Comparison of ENCODE assay signal across 13 cellular contexts in genomic region chr1:6066680-6067079, GRCh38. TPM values are rescaled to one million over a fixed set of nuclear protein-coding genes. Genes with fewer than 3 reads are reported as not detected.
DNase-seq lines count a peak whose midpoint lies in the region; ATAC-seq and TF ChIP-seq lines count a peak whose summit lies in the region.
"Had no signal": no experiment of that assay in that cellular context is flagged by ENCODE, and none has a peak within 500 bp of the region (broad histone marks: within the 10 kb centered on the region; RNA-seq: fewer than 3 reads in every experiment).

No MANE protein-coding gene starts in this region.

- no peak for ATAC-seq in activated T-cell treated with anti-CD3 and anti-CD28 coated beads, Interleukin-2, amount 50 U/mL, for 72 hours (replicated peaks in 1 of 2)
- no peak for ATAC-seq in activated T-cell treated with anti-CD3 and anti-CD28 coated beads, Interleukin-2, amount 50 U/mL, for 4 hours
- no peak for ATAC-seq in activated T-helper 17 cell treated with anti-CD3 and anti-CD28 coated beads, Interleukin-2, amount 50 U/mL, for 72 hours (replicated peaks)
- ATAC-seq in effector memory CD8-positive, alpha-beta T cell (replicated peaks) = no peak
- no peak for ATAC-seq in stimulated activated naive B cell treated with anti-CD40 and anti-IgM and Interleukin-4, amounts not matched to agents 10 μg/mL and 1 μg/mL and 100 μg/mL, for 72 hours (replicated peaks)

- no peak for DNase-seq in activated T-cell treated with anti-CD3 and anti-CD28 coated beads, Interleukin-2, amount 50 U/mL, for 72 hours
- no peak for DNase-seq in activated T-cell treated with anti-CD3 and anti-CD28 coated beads, Interleukin-2, amount 50 U/mL, for 4 hours
- DNase-seq in effector memory CD8-positive, alpha-beta T cell = no peak
- DNase-seq in stimulated activated naive B cell treated with anti-CD40 and anti-IgM and Interleukin-4, amounts not matched to agents 10 μg/mL and 1 μg/mL and 100 μg/mL, for 72 hours = no peak
- no peak for DNase-seq in NCI-H1092 (lab: John Stamatoyannopoulos, UW)
- DNase-seq in uterus = no peak
- DNase-seq: ACHN; AML-193; Caco-2; CD4-positive, alpha-beta T cell; H9 had no signal

- H3K9me3 Mint-ChIP-seq in activated T-cell treated with anti-CD3 and anti-CD28 coated beads, Interleukin-2, amount 50 U/mL, for 72 hours = no peaks in the 10 kb centered on the region
- no peaks in the 10 kb centered on the region for H3K9me3 Mint-ChIP-seq in activated T-cell treated with anti-CD3 and anti-CD28 coated beads, Interleukin-2, amount 50 U/mL, for 4 hours
- H3K9me3 Mint-ChIP-seq in activated T-helper 17 cell treated with anti-CD3 and anti-CD28 coated beads, Interleukin-2, amount 50 U/mL, for 72 hours = no peaks in the 10 kb centered on the region
- H3K9me3 Mint-ChIP-seq in effector memory CD8-positive, alpha-beta T cell = no peaks in the 10 kb centered on the region
- peaks cover 0 to 1% of the 10 kb centered on the region in 2 donors for H3K9me3 Mint-ChIP-seq in stimulated activated naive B cell treated with anti-CD40 and anti-IgM and Interleukin-4, amounts not matched to agents 10 μg/mL and 1 μg/mL and 100 μg/mL, for 72 hours
- H3K9me3 Mint-ChIP-seq: CD4-positive, alpha-beta T cell; H9 had no signal

- no peaks in the 10 kb centered on the region for H3K4me1 ChIP-seq in uterus
- H3K4me1 ChIP-seq: Caco-2 had no signal

- H3K36me3 Mint-ChIP-seq in activated T-cell treated with anti-CD3 and anti-CD28 coated beads, Interleukin-2, amount 50 U/mL, for 72 hours (ENCODE audit: insufficient read depth in 2 of 2) = peaks cover 3 to 7% of the 10 kb centered on the region in 2 donors
- peaks cover 13% of the 10 kb centered on the region for H3K36me3 Mint-ChIP-seq in activated T-cell treated with anti-CD3 and anti-CD28 coated beads, Interleukin-2, amount 50 U/mL, for 4 hours (ENCODE audit: insufficient read depth)
- peaks cover 83% of the 10 kb centered on the region for H3K36me3 Mint-ChIP-seq in activated T-helper 17 cell treated with anti-CD3 and anti-CD28 coated beads, Interleukin-2, amount 50 U/mL, for 72 hours (ENCODE audit: low read depth)
- peaks cover 27% of the 10 kb centered on the region for H3K36me3 Mint-ChIP-seq in effector memory CD8-positive, alpha-beta T cell (ENCODE audit: insufficient read depth)
- peaks cover 35 to 50% of the 10 kb centered on the region in 2 donors for H3K36me3 Mint-ChIP-seq in stimulated activated naive B cell treated with anti-CD40 and anti-IgM and Interleukin-4, amounts not matched to agents 10 μg/mL and 1 μg/mL and 100 μg/mL, for 72 hours

- H3K4me3 Mint-ChIP-seq in activated T-cell treated with anti-CD3 and anti-CD28 coated beads, Interleukin-2, amount 50 U/mL, for 72 hours = no peak overlapping the region
- no peak overlapping the region for H3K4me3 Mint-ChIP-seq in activated T-cell treated with anti-CD3 and anti-CD28 coated beads, Interleukin-2, amount 50 U/mL, for 4 hours
- H3K4me3 Mint-ChIP-seq in activated T-helper 17 cell treated with anti-CD3 and anti-CD28 coated beads, Interleukin-2, amount 50 U/mL, for 72 hours = no peak overlapping the region
- no peak overlapping the region for H3K4me3 Mint-ChIP-seq in effector memory CD8-positive, alpha-beta T cell
- H3K4me3 Mint-ChIP-seq in stimulated activated naive B cell treated with anti-CD40 and anti-IgM and Interleukin-4, amounts not matched to agents 10 μg/mL and 1 μg/mL and 100 μg/mL, for 72 hours = no peak overlapping the region
- H3K4me3 Mint-ChIP-seq: CD4-positive, alpha-beta T cell; H9 had no signal

- H3K27ac ChIP-seq in uterus = no peak overlapping the region
- H3K27ac ChIP-seq: C4-2B had no signal

- H3K27me3 ChIP-seq in uterus = no peaks in the 10 kb centered on the region

- peak overlapping the region; percentile 1 for H3K27ac Mint-ChIP-seq in activated T-cell treated with anti-CD3 and anti-CD28 coated beads, Interleukin-2, amount 50 U/mL, for 72 hours
- peak overlapping the region; percentile 25 for H3K27ac Mint-ChIP-seq in activated T-helper 17 cell treated with anti-CD3 and anti-CD28 coated beads, Interleukin-2, amount 50 U/mL, for 72 hours
- peak overlapping the region; percentile 39 to 61 for H3K27ac Mint-ChIP-seq in effector memory CD8-positive, alpha-beta T cell
- H3K27ac Mint-ChIP-seq in stimulated activated naive B cell treated with anti-CD40 and anti-IgM and Interleukin-4, amounts not matched to agents 10 μg/mL and 1 μg/mL and 100 μg/mL, for 72 hours = peak overlapping the region; percentile 14
- H3K27ac Mint-ChIP-seq: CD4-positive, alpha-beta T cell had no signal

- intact Hi-C loops in uterus (cut with DNase I; ENCODE audit: low total_unique reads) = no loop called here

- H3K4me1 Mint-ChIP-seq in activated T-cell treated with anti-CD3 and anti-CD28 coated beads, Interleukin-2, amount 50 U/mL, for 72 hours (ENCODE audit: low read depth) = no peaks in the 10 kb centered on the region
- peaks cover 4% of the 10 kb centered on the region for H3K4me1 Mint-ChIP-seq in activated T-cell treated with anti-CD3 and anti-CD28 coated beads, Interleukin-2, amount 50 U/mL, for 4 hours (ENCODE audit: low read depth)
- H3K4me1 Mint-ChIP-seq in activated T-helper 17 cell treated with anti-CD3 and anti-CD28 coated beads, Interleukin-2, amount 50 U/mL, for 72 hours = peaks cover 11% of the 10 kb centered on the region
- peaks cover 22% of the 10 kb centered on the region in 2 donors for H3K4me1 Mint-ChIP-seq in effector memory CD8-positive, alpha-beta T cell (ENCODE audit: low read depth in 2 of 2)
- H3K4me1 Mint-ChIP-seq in stimulated activated naive B cell treated with anti-CD40 and anti-IgM and Interleukin-4, amounts not matched to agents 10 μg/mL and 1 μg/mL and 100 μg/mL, for 72 hours = peaks cover 5 to 12% of the 10 kb centered on the region in 2 donors

- no peak for TF ChIP-seq CTCF in uterus (IDR thresholded peaks at IDR 0.05)

- no peak for TF ChIP-seq POLR2A in uterus (IDR thresholded peaks at IDR 0.05)

- H3K27me3 Mint-ChIP-seq in activated T-cell treated with anti-CD3 and anti-CD28 coated beads, Interleukin-2, amount 50 U/mL, for 72 hours (ENCODE audit: low read depth) = no peaks in the 10 kb centered on the region
- no peaks in the 10 kb centered on the region for H3K27me3 Mint-ChIP-seq in activated T-cell treated with anti-CD3 and anti-CD28 coated beads, Interleukin-2, amount 50 U/mL, for 4 hours (ENCODE audit: low read depth)
- H3K27me3 Mint-ChIP-seq in activated T-helper 17 cell treated with anti-CD3 and anti-CD28 coated beads, Interleukin-2, amount 50 U/mL, for 72 hours = no peaks in the 10 kb centered on the region
- H3K27me3 Mint-ChIP-seq in effector memory CD8-positive, alpha-beta T cell = no peaks in the 10 kb centered on the region
- no peaks in the 10 kb centered on the region for H3K27me3 Mint-ChIP-seq in stimulated activated naive B cell treated with anti-CD40 and anti-IgM and Interleukin-4, amounts not matched to agents 10 μg/mL and 1 μg/mL and 100 μg/mL, for 72 hours
- H3K27me3 Mint-ChIP-seq: CD4-positive, alpha-beta T cell had no signal

- no peak overlapping the region for H3K4me3 ChIP-seq in uterus

- no peaks in the 10 kb centered on the region for H3K36me3 ChIP-seq in uterus

- no peaks in the 10 kb centered on the region for H3K9me3 ChIP-seq in uterus
- H3K9me3 ChIP-seq: Caco-2 had no signal

RNA-seq across cellular contexts. Expression of gene KCNAB2, which starts 21.0 kb away (rescaled TPM):
- 100 to 1,000 TPM; 210 to 232 TPM for total RNA-seq in activated T-cell treated with anti-CD3 and anti-CD28 coated beads, Interleukin-2, amount 50 U/mL, for 72 hours
- total RNA-seq in activated T-cell treated with anti-CD3 and anti-CD28 coated beads, Interleukin-2, amount 50 U/mL, for 4 hours = 100 to 1,000 TPM; 199 to 230 (median 202) TPM
- 100 to 1,000 TPM; 407 to 432 TPM for total RNA-seq in activated T-helper 17 cell treated with anti-CD3 and anti-CD28 coated beads, Interleukin-2, amount 50 U/mL, for 72 hours
- 10 to 100 TPM in 2 of 4 donors, 1 to 10 TPM in 2; 1.5 to 21.2 (median 12.9) TPM for total RNA-seq in uterus

Comparison
In these comparisons a context has a peak if more than half of its experiments do, and no peak if none do; other contexts are left out.
1. RNA of gene KCNAB2, which starts 21.0 kb away (total RNA-seq): 407 to 432 TPM in activated T-helper 17 cell treated with anti-CD3 and anti-CD28 coated beads, Interleukin-2, amount 50 U/mL, for 72 hours, 210 to 232 TPM in activated T-cell treated with anti-CD3 and anti-CD28 coated beads, Interleukin-2, amount 50 U/mL, for 72 hours and 199 to 230 TPM in activated T-cell treated with anti-CD3 and anti-CD28 coated beads, Interleukin-2, amount 50 U/mL, for 4 hours; 1.5 to 21.2 TPM in uterus; every median in the first group is over 4 times any median in the second.
2. Peak in every context shown above with its lines, with median percentiles within 50 percentile points of each other: H3K27ac Mint-ChIP-seq.